In the genomic region with DNA sequence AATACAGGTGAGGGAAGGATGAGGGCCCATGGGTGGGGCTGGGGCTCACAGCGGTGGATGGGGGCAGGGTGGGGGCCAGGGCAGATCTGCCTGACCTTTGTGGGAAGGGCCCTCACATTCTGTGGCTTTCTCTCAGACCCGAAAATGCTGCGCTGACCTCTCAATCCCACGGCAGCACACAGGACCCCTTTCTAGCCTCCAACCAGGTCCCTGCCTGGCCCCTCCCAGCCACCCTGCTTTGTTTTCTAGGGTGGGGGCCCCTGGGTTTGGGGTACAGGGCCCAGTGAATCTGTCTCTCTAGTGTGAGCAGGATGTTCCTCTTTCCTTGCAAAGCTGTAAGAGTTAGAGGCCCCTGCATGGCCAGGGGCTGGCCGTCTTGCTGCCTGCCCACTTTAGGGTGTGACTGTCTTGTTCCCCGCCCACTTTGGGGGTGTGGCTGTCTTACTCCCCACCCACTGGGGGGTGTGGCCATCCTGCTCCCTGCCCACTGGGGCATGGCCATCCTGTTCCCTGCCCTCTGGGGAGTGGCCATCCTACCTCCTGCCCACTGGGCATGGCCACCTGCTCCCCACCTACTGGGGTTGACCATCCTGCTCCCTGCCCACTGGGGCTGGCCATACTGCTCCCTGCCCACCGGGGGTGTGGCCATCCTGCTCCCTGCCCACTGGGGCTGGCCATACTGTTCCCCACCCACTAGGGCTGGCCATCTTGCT, we compare ENCODE assay signal across 8 cellular contexts. TPM values are rescaled to one million over a fixed set of nuclear protein-coding genes. Genes with fewer than 3 reads are reported as not detected.
DNase-seq lines count a peak whose midpoint lies in the region; ATAC-seq and TF ChIP-seq lines count a peak whose summit lies in the region.

No MANE protein-coding gene starts in this region.

- intact Hi-C loops in upper lobe of right lung (cut with DNase I) (no loop called here), colonic mucosa (cut with DNase I) (no loop called here)

- peak; percentile 29 for DNase-seq in activated gamma-delta T cell treated with Interleukin-2 at 50 U/mL for 16 hours
- DNase-seq in activated gamma-delta T cell (lab: John Stamatoyannopoulos, UW) = no peak
- peak; percentile 84 for DNase-seq in SKM-1 treated with dmso at 0.1 percent for 144 hours (lab: John Stamatoyannopoulos, UW; ENCODE audit: unreplicated experiment)
- DNase-seq in epithelial cell of esophagus (ENCODE audit: low read depth) = peak; percentile 28
- no peak for DNase-seq in upper lobe of right lung
- DNase-seq in NCI-H524 treated with DMSO at 0.1 percent for 48 hours (lab: John Stamatoyannopoulos, UW) = no peak
- DNase-seq in colonic mucosa = no peak
- DNase-seq in superior temporal gyrus (ENCODE audit: extremely low spot score) = no peak

- no peaks in the 10 kb centered on the region for H3K36me3 ChIP-seq in upper lobe of right lung
- H3K36me3 ChIP-seq in colonic mucosa = no peaks in the 10 kb centered on the region

- H3K27ac ChIP-seq in upper lobe of right lung = no peak overlapping the region
- no peak overlapping the region for H3K27ac ChIP-seq in colonic mucosa

- H3K4me3 ChIP-seq in epithelial cell of esophagus (ENCODE audit: low read length) (no peak overlapping the region), upper lobe of right lung (no peak overlapping the region), colonic mucosa (no peak overlapping the region)

- no peak overlapping the region for H3K9ac ChIP-seq in colonic mucosa (ENCODE audit: low read depth in 2 of 2, low read length in 2 of 2)

- H3K4me1 ChIP-seq in upper lobe of right lung (no peaks in the 10 kb centered on the region), colonic mucosa (no peaks in the 10 kb centered on the region)

- H3K27me3 ChIP-seq in upper lobe of right lung = no peaks in the 10 kb centered on the region
- H3K27me3 ChIP-seq in colonic mucosa = no peaks in the 10 kb centered on the region

- H3K9me3 ChIP-seq in upper lobe of right lung = no peaks in the 10 kb centered on the region
- no peaks in the 10 kb centered on the region for H3K9me3 ChIP-seq in colonic mucosa

- TF ChIP-seq CTCF in epithelial cell of esophagus (IDR thresholded peaks at IDR 0.05; ENCODE audit: insufficient read depth, low read depth, low read length, missing control alignments) = no peak
- TF ChIP-seq CTCF in upper lobe of right lung (IDR thresholded peaks at IDR 0.05) = no peak
- no peak for TF ChIP-seq CTCF in colonic mucosa (IDR thresholded peaks at IDR 0.05)

- peak; percentile 81 for ATAC-seq in upper lobe of right lung

RNA-seq across cellular contexts. Expression of a gene that starts 11.5 kb away (rescaled TPM):
- 65.9 TPM for total RNA-seq in upper lobe of right lung
- total RNA-seq in colonic mucosa = 1 to 10 TPM; 2.4 to 4.1 TPM

Comparison
In these comparisons a context has a peak if more than half of its experiments do, and no peak if none do; other contexts are left out.
1. DNase-seq: peak in activated gamma-delta T cell treated with Interleukin-2 at 50 U/mL for 16 hours (single experiment), SKM-1 treated with dmso at 0.1 percent for 144 hours (single experiment) and epithelial cell of esophagus (single experiment); none in activated gamma-delta T cell (single experiment), upper lobe of right lung (single experiment), NCI-H524 treated with DMSO at 0.1 percent for 48 hours (single experiment), colonic mucosa (single experiment) and superior temporal gyrus (single experiment).
2. RNA of a gene that starts 11.5 kb away (total RNA-seq): 65.9 TPM in upper lobe of right lung (single experiment); 2.4 to 4.1 TPM in colonic mucosa; every median in the first group is over 10 times any median in the second.